Comparison of ENCODE assay signal across 1 cellular context in the genomic region with DNA sequence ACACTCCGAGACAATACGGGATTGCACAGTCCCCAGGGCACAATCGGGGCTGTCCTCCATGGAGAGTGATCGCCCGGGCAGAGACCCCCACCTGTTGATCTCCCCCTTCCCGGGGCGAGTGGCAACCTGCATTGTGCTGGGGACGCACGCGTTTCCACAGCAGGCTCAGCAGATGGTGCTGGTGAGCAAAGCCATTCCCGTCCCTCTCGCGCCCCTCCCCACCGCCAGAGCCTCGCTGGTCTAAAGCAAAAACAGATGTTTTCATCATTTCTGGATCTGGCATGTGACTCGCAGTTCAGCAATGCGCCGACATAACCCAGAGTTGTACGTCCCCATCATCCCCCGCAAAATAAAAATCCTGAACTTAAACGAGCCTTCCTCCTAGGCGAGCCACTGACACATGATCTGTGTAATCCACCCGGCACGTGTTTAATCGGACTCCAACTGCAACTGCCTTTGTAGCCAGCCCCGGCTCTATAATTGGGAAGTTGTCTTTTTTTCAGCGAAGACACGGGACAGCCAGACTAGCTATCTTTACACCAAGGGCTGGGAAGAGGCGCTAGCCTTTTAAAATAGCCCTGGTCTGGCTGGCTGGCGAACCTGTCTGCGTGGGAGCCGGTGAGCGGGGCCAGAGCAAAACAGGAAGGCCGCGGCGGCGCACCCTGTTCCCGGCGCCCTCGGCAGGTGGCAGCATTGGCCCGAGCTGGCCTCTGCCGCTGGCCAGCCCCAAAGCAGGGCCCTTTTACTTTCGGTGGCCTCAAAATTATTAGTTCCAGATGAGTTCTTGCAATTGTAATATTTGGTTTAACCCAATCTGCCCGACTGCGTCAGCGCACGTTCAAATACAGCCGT.
TF ChIP-seq lines count a peak whose summit lies in the region.

No MANE protein-coding gene starts in this region.

TF ChIP-seq in HepG2, 621 proteins besides CTCF, POLR2A, EP300 and RAD21 (continued from another document and continues in another):
- TF ChIP-seq, protein P1, sequence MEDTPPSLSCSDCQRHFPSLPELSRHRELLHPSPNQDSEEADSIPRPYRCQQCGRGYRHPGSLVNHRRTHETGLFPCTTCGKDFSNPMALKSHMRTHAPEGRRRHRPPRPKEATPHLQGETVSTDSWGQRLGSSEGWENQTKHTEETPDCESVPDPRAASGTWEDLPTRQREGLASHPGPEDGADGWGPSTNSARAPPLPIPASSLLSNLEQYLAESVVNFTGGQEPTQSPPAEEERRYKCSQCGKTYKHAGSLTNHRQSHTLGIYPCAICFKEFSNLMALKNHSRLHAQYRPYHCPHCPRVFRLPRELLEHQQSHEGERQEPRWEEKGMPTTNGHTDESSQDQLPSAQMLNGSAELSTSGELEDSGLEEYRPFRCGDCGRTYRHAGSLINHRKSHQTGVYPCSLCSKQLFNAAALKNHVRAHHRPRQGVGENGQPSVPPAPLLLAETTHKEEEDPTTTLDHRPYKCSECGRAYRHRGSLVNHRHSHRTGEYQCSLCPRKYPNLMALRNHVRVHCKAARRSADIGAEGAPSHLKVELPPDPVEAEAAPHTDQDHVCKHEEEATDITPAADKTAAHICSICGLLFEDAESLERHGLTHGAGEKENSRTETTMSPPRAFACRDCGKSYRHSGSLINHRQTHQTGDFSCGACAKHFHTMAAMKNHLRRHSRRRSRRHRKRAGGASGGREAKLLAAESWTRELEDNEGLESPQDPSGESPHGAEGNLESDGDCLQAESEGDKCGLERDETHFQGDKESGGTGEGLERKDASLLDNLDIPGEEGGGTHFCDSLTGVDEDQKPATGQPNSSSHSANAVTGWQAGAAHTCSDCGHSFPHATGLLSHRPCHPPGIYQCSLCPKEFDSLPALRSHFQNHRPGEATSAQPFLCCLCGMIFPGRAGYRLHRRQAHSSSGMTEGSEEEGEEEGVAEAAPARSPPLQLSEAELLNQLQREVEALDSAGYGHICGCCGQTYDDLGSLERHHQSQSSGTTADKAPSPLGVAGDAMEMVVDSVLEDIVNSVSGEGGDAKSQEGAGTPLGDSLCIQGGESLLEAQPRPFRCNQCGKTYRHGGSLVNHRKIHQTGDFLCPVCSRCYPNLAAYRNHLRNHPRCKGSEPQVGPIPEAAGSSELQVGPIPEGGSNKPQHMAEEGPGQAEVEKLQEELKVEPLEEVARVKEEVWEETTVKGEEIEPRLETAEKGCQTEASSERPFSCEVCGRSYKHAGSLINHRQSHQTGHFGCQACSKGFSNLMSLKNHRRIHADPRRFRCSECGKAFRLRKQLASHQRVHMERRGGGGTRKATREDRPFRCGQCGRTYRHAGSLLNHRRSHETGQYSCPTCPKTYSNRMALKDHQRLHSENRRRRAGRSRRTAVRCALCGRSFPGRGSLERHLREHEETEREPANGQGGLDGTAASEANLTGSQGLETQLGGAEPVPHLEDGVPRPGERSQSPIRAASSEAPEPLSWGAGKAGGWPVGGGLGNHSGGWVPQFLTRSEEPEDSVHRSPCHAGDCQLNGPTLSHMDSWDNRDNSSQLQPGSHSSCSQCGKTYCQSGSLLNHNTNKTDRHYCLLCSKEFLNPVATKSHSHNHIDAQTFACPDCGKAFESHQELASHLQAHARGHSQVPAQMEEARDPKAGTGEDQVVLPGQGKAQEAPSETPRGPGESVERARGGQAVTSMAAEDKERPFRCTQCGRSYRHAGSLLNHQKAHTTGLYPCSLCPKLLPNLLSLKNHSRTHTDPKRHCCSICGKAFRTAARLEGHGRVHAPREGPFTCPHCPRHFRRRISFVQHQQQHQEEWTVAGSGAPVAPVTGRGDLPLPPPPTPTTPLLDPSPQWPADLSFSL (CRISPR knock-in tag; IDR thresholded peaks at IDR 0.05), result no peak
- TF ChIP-seq HNRNPLL (IDR thresholded peaks at IDR 0.05; ENCODE audit: low read depth, low read length, poor library complexity, severe bottlenecking) (peak; percentile 32), ZNF17 (CRISPR knock-in tag; IDR thresholded peaks at IDR 0.05) (no peak), ZKSCAN8 (CRISPR knock-in tag; IDR thresholded peaks at IDR 0.05; ENCODE audit: borderline replicate concordance) (no peak), ZNF510 (CRISPR knock-in tag; IDR thresholded peaks at IDR 0.05; ENCODE audit: low read depth) (no peak), TCF7 (IDR thresholded peaks at IDR 0.05; ENCODE audit: low read depth) (no peak), ZKSCAN5 (CRISPR knock-in tag; IDR thresholded peaks at IDR 0.05) (no peak), ZFP91 (CRISPR knock-in tag; IDR thresholded peaks at IDR 0.05; ENCODE audit: borderline replicate concordance) (peak; percentile 83), ZNF780A (CRISPR knock-in tag; IDR thresholded peaks at IDR 0.05) (no peak), ZSCAN12 (CRISPR knock-in tag; IDR thresholded peaks at IDR 0.05) (no peak), SP4 (CRISPR knock-in tag; IDR thresholded peaks at IDR 0.05) (no peak), PRDM15 (CRISPR knock-in tag; IDR thresholded peaks at IDR 0.05) (no peak), TFDP1 (CRISPR knock-in tag; IDR thresholded peaks at IDR 0.05; ENCODE audit: borderline replicate concordance) (peak; percentile 12; the same call in 1 of the 2 replicates), ZBTB7B (CRISPR knock-in tag; IDR thresholded peaks at IDR 0.05) (peak; percentile 61; the same call in 1 of the 2 replicates), MIXL1 (CRISPR knock-in tag; IDR thresholded peaks at IDR 0.05) (no peak), HOXA7 (CRISPR knock-in tag; IDR thresholded peaks at IDR 0.05) (no peak), SAP130 (CRISPR knock-in tag; IDR thresholded peaks at IDR 0.05; ENCODE audit: low read depth) (no peak; the same call in 1 of the 2 replicates), MIER3 (CRISPR knock-in tag; IDR thresholded peaks at IDR 0.05; ENCODE audit: borderline replicate concordance) (no peak), ZNF383 (CRISPR knock-in tag; IDR thresholded peaks at IDR 0.05; ENCODE audit: borderline replicate concordance) (no peak), REL (CRISPR knock-in tag; conservative IDR thresholded peaks at IDR 0.05) (no peak), MIER2 (CRISPR knock-in tag; IDR thresholded peaks at IDR 0.05) (no peak), HDAC6 (IDR thresholded peaks at IDR 0.05; ENCODE audit: low read depth, low read length) (no peak), ZNF33A (CRISPR knock-in tag; IDR thresholded peaks at IDR 0.05; ENCODE audit: borderline replicate concordance) (no peak), SKI (IDR thresholded peaks at IDR 0.05; ENCODE audit: partially characterized antibody) (peak; percentile 64), WIZ (CRISPR knock-in tag; IDR thresholded peaks at IDR 0.05) (peak; percentile 56; the same call in 1 of the 2 replicates), BRD4 (CRISPR knock-in tag; IDR thresholded peaks at IDR 0.05) (peak; percentile 78; the same call in 1 of the 2 replicates), POLR2AphosphoS2 (IDR thresholded peaks at IDR 0.05; ENCODE audit: low read depth, low read length) (no peak), ZNF501 (CRISPR knock-in tag; IDR thresholded peaks at IDR 0.05) (0 out of 2 replicates have a peak, but pooled peaks have one; percentile 47), USF2 (IDR thresholded peaks at IDR 0.05; ENCODE audit: low read depth, low read length) (no peak), USF2 (CRISPR knock-in tag; IDR thresholded peaks at IDR 0.05; ENCODE audit: borderline replicate concordance) (no peak; the same call in 1 of the 2 replicates), MBD4 (IDR thresholded peaks at IDR 0.05; ENCODE audit: borderline replicate concordance, low read length) (no peak), ZNF790 (CRISPR knock-in tag; IDR thresholded peaks at IDR 0.05; ENCODE audit: borderline replicate concordance) (no peak), RFX5 (IDR thresholded peaks at IDR 0.05; ENCODE audit: low read depth, low read length) (no peak), HNRNPK (IDR thresholded peaks at IDR 0.05; ENCODE audit: low read depth, low read length, poor library complexity, severe bottlenecking) (no peak), NR2F6 (IDR thresholded peaks at IDR 0.05) (no peak), NR2F6 (CRISPR knock-in tag; IDR thresholded peaks at IDR 0.05) (no peak; the same call in 1 of the 2 replicates), ZIK1 (CRISPR knock-in tag; IDR thresholded peaks at IDR 0.05; ENCODE audit: borderline replicate concordance, low read depth) (0 out of 2 replicates have a peak, but pooled peaks have one; percentile 60), ZNF335 (CRISPR knock-in tag; IDR thresholded peaks at IDR 0.05) (no peak), CREB1 (IDR thresholded peaks at IDR 0.05) (no peak), CREB1 (CRISPR knock-in tag; IDR thresholded peaks at IDR 0.05) (no peak), ZNF207 (IDR thresholded peaks at IDR 0.05; ENCODE audit: borderline replicate concordance) (no peak), BHLHE40 (IDR thresholded peaks at IDR 0.05; ENCODE audit: low read length) (peak; percentile 54; the same call in 1 of the 2 replicates), THAP11 (CRISPR knock-in tag; IDR thresholded peaks at IDR 0.05) (no peak)
- TF ChIP-seq, protein P2, sequence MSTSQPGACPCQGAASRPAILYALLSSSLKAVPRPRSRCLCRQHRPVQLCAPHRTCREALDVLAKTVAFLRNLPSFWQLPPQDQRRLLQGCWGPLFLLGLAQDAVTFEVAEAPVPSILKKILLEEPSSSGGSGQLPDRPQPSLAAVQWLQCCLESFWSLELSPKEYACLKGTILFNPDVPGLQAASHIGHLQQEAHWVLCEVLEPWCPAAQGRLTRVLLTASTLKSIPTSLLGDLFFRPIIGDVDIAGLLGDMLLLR (CRISPR knock-in tag; IDR thresholded peaks at IDR 0.05), result no peak; the same call in 1 of the 2 replicates
- TF ChIP-seq, protein P3, sequence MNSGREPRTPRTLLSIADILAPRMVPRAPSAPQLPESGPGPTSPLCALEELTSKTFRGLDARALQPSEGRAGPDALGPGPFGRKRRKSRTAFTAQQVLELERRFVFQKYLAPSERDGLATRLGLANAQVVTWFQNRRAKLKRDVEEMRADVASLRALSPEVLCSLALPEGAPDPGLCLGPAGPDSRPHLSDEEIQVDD (CRISPR knock-in tag; IDR thresholded peaks at IDR 0.05; ENCODE audit: borderline replicate concordance), result no peak
- TF ChIP-seq, protein P4, sequence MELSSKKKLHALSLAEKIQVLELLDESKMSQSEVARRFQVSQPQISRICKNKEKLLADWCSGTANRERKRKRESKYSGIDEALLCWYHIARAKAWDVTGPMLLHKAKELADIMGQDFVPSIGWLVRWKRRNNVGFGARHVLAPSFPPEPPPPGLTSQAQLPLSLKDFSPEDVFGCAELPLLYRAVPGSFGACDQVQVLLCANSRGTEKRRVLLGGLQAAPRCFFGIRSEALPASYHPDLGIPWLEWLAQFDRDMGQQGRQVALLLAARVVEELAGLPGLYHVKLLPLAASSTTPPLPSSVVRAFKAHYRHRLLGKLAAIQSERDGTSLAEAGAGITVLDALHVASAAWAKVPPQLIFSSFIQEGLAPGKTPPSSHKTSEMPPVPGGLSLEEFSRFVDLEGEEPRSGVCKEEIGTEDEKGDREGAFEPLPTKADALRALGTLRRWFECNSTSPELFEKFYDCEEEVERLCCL (CRISPR knock-in tag; IDR thresholded peaks at IDR 0.05; ENCODE audit: borderline replicate concordance), result no peak
